Comparison of ENCODE assay signal across 11 cellular contexts in the genomic region with DNA sequence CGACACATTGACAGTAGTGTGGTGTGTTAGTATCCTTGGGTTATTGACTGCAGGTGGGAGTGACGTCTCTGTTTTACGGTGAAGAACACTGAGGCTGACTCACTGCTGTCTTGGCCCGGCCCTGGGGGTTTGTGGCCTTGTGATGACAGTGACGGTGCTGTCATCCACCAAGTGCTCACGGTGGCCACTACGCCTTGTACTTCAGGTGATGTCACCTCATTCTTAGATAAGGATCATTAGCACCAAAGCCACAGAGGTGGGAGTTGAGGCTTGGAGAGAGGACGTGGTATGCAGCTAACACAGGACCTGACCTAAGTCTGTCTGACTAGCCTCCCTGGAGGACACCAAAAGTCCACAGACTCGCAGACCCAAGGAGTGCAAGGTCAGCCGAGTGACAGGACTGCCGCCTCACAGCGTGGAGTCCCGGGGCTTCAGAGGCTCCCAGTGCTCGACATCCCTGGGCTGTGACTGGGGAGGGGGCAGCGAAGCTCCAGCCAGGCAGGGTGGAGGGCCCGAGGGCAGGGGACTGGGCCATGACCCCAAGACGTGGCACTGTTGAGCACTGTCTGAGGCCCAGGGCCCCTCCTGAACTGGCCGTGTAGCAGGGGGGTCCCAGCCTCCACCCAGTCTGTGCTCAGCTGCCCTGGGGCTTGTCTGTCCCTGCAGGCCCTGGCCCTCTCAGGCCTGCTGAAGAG. TPM values are rescaled to one million over a fixed set of nuclear protein-coding genes. Genes with fewer than 3 reads are reported as not detected.
DNase-seq lines count a peak whose midpoint lies in the region; ATAC-seq and TF ChIP-seq lines count a peak whose summit lies in the region.
"Had no signal": no experiment of that assay in that cellular context is flagged by ENCODE, and none has a peak within 500 bp of the region (broad histone marks: within the 10 kb centered on the region; RNA-seq: fewer than 3 reads in every experiment).

No MANE protein-coding gene starts in this region.

- no peak overlapping the region for H3K4me3 Mint-ChIP-seq in T-cell
- no peak overlapping the region for H3K4me3 Mint-ChIP-seq in CD14-positive monocyte

- no peak overlapping the region for H3K4me3 ChIP-seq in DND-41 (ENCODE audit: low read depth in 1 of 2, low read length in 2 of 2)
- H3K4me3 ChIP-seq: Peyer's patch, tibial nerve had no signal

- H3K79me2 ChIP-seq in DND-41 (ENCODE audit: insufficient read depth, low read length): no peaks in the 10 kb centered on the region

- no peak overlapping the region for H3K27ac ChIP-seq in DND-41 (ENCODE audit: low read length)
- H3K27ac ChIP-seq: Peyer's patch, tibial nerve had no signal

- no peaks in the 10 kb centered on the region for H3K9me3 ChIP-seq in DND-41 (ENCODE audit: insufficient read depth, low read length, severe bottlenecking)
- H3K9me3 ChIP-seq: Peyer's patch, tibial nerve had no signal

- H3K4me1 ChIP-seq in DND-41 (ENCODE audit: insufficient read depth, low read length): no peaks in the 10 kb centered on the region
- H3K4me1 ChIP-seq: Peyer's patch, tibial nerve had no signal

- H3K36me3 Mint-ChIP-seq in T-cell: no peaks in the 10 kb centered on the region
- peaks cover 7 to 20% of the 10 kb centered on the region in 2 donors for H3K36me3 Mint-ChIP-seq in CD14-positive monocyte

- CTCF ChIA-PET in T-cell (lab: Charles Lee): no interaction called here

- no peak overlapping the region for H3K4me2 ChIP-seq in DND-41 (ENCODE audit: insufficient read depth, low read length)

- H3K9me3 Mint-ChIP-seq in T-cell: no peaks in the 10 kb centered on the region
- H3K9me3 Mint-ChIP-seq in CD14-positive monocyte: peaks cover 0 to 2% (median 0%) of the 10 kb centered on the region in 7 donors

- H3K4me1 Mint-ChIP-seq in T-cell: peaks cover 0 to 20% (median 11%) of the 10 kb centered on the region in 3 donors
- peaks cover 4% of the 10 kb centered on the region for H3K4me1 Mint-ChIP-seq in CD14-positive monocyte

- H3K27me3 Mint-ChIP-seq in T-cell (no peaks in the 10 kb centered on the region), CD14-positive monocyte (ENCODE audit: low read depth in 3 of 3) (no peaks in the 10 kb centered on the region)

- H2AFZ ChIP-seq in DND-41 (ENCODE audit: low read depth, low read length): no peak overlapping the region

- no peaks in the 10 kb centered on the region for H3K27me3 ChIP-seq in DND-41 (ENCODE audit: insufficient read depth, low read length, poor library complexity)
- H3K27me3 ChIP-seq: Peyer's patch, tibial nerve had no signal

- no peak for TF ChIP-seq CTCF in DND-41 (IDR thresholded peaks at IDR 0.05; ENCODE audit: borderline replicate concordance, extremely low read depth, low read length, poor library complexity, severe bottlenecking)
- no peak for TF ChIP-seq CTCF in CD14-positive monocyte (IDR thresholded peaks at IDR 0.05)

- intact Hi-C loops in CD14-positive monocyte (cut with micrococcal nuclease): no loop called here

- no peaks in the 10 kb centered on the region for H3K36me3 ChIP-seq in DND-41 (ENCODE audit: insufficient read depth, low read length)

- ATAC-seq in DND-41 (ENCODE audit: insufficient read depth, low read depth): peak; percentile 27; the same call in 1 of the 3 replicates
- ATAC-seq in T-cell (replicated peaks in 1 of 4): peak in 3 of 4 experiments; percentile 39 to 49 (median 41)
- ATAC-seq in HG03175 (IDR thresholded peaks at IDR 0.05; ENCODE audit: unreplicated experiment): no peak

- H3K9ac ChIP-seq in DND-41 (ENCODE audit: low read depth, low read length): no peak overlapping the region

- POLR2A ChIA-PET in T-cell (lab: Charles Lee): no interaction called here

- H3K27ac Mint-ChIP-seq in T-cell (no peak overlapping the region), CD14-positive monocyte (no peak overlapping the region)

- DNase-seq in DND-41: no peak
- peak in 7 of 34 experiments; percentile 4 to 32 (median 12) for DNase-seq in T-cell
- peak; percentile 53 for DNase-seq in astrocyte of the hippocampus (ENCODE audit: low read depth, low spot score)
- peak; percentile 70 for DNase-seq in stimulated activated CD4-positive, alpha-beta T cell treated with anti-CD3 and anti-CD28 coated beads, Interleukin-1b, Interleukin-23, amount 100 ng/mL, for 48 hours
- no peak for DNase-seq in CD14-positive monocyte (ENCODE audit: low spot score)
- DNase-seq in NCI-H1092 (lab: John Stamatoyannopoulos, UW): no peak
- no peak for DNase-seq in GM19240 (ENCODE audit: insufficient read length, low spot score)
- DNase-seq: NCI-H1048, Peyer's patch had no signal

- H4K20me1 ChIP-seq in DND-41 (ENCODE audit: insufficient read depth, low read length): peaks cover 5% of the 10 kb centered on the region; the same call in 1 of the 2 replicates

RNA-seq across cellular contexts. Expression of gene NAT10, which starts 56.5 kb away (rescaled TPM):
- 10 to 100 TPM; 55.0 to 84.0 (median 73.5) TPM for total RNA-seq in T-cell
- 10 to 100 TPM; 10.1 to 13.3 TPM for polyA plus RNA-seq in CD14-positive monocyte

Comparison
In these comparisons a context has a peak if more than half of its experiments do, and no peak if none do; other contexts are left out.
1. DNase-seq: peak in astrocyte of the hippocampus (single experiment) and stimulated activated CD4-positive, alpha-beta T cell treated with anti-CD3 and anti-CD28 coated beads, Interleukin-1b, Interleukin-23, amount 100 ng/mL, for 48 hours (single experiment); none in DND-41 (single experiment), CD14-positive monocyte (single experiment), NCI-H1092 (single experiment) and GM19240 (single experiment).